Comparison of ENCODE assay signal across 1 cellular context in the genomic region with DNA sequence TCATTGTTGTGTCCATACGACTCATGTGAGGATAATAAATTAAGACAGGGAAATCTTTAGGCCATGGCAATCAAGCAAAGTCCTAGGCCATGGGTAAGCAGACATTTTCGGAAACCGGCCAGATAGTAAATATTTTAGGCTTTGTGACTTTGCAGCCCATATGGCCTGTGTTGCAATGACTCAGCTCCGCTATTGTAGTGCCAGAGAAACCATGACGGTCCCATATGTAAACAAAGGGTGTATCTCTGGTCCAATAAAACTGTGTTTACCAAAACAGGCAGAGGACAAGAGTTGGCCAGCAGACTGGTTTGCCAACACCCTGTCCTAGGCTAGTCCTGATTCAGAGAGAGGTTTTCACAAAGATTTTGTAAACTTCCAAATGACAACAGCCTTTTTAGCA.
TF ChIP-seq lines count a peak whose summit lies in the region.

No MANE protein-coding gene starts in this region.

TF ChIP-seq in HepG2, 621 proteins besides CTCF, POLR2A, EP300 and RAD21 (continued from another document):
- TF ChIP-seq, protein P1, sequence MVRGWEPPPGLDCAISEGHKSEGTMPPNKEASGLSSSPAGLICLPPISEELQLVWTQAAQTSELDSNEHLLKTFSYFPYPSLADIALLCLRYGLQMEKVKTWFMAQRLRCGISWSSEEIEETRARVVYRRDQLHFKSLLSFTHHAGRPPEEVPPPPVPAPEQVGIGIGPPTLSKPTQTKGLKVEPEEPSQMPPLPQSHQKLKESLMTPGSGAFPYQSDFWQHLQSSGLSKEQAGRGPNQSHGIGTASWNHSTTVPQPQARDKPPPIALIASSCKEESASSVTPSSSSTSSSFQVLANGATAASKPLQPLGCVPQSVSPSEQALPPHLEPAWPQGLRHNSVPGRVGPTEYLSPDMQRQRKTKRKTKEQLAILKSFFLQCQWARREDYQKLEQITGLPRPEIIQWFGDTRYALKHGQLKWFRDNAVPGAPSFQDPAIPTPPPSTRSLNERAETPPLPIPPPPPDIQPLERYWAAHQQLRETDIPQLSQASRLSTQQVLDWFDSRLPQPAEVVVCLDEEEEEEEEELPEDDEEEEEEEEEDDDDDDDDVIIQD (CRISPR knock-in tag; IDR thresholded peaks at IDR 0.05; ENCODE audit: low read depth), result peak; percentile 92
- peak; percentile 88; the same call in 1 of the 2 replicates for TF ChIP-seq FOXK1 (CRISPR knock-in tag; IDR thresholded peaks at IDR 0.05; ENCODE audit: borderline replicate concordance, low read depth)
- peak; percentile 36; the same call in 1 of the 2 replicates for TF ChIP-seq ZNF12 (CRISPR knock-in tag; IDR thresholded peaks at IDR 0.05)
- TF ChIP-seq CREB1 (IDR thresholded peaks at IDR 0.05), result peak; percentile 52; the same call in 1 of the 2 replicates
- peak; percentile 65 for TF ChIP-seq CREB1 (CRISPR knock-in tag; IDR thresholded peaks at IDR 0.05)
- no peak for TF ChIP-seq ZNF598 (CRISPR knock-in tag; IDR thresholded peaks at IDR 0.05; ENCODE audit: borderline replicate concordance)
- TF ChIP-seq SOX6 (IDR thresholded peaks at IDR 0.05), result no peak
- TF ChIP-seq SOX6 (CRISPR knock-in tag; IDR thresholded peaks at IDR 0.05), result peak; percentile 93
- TF ChIP-seq, protein P2, sequence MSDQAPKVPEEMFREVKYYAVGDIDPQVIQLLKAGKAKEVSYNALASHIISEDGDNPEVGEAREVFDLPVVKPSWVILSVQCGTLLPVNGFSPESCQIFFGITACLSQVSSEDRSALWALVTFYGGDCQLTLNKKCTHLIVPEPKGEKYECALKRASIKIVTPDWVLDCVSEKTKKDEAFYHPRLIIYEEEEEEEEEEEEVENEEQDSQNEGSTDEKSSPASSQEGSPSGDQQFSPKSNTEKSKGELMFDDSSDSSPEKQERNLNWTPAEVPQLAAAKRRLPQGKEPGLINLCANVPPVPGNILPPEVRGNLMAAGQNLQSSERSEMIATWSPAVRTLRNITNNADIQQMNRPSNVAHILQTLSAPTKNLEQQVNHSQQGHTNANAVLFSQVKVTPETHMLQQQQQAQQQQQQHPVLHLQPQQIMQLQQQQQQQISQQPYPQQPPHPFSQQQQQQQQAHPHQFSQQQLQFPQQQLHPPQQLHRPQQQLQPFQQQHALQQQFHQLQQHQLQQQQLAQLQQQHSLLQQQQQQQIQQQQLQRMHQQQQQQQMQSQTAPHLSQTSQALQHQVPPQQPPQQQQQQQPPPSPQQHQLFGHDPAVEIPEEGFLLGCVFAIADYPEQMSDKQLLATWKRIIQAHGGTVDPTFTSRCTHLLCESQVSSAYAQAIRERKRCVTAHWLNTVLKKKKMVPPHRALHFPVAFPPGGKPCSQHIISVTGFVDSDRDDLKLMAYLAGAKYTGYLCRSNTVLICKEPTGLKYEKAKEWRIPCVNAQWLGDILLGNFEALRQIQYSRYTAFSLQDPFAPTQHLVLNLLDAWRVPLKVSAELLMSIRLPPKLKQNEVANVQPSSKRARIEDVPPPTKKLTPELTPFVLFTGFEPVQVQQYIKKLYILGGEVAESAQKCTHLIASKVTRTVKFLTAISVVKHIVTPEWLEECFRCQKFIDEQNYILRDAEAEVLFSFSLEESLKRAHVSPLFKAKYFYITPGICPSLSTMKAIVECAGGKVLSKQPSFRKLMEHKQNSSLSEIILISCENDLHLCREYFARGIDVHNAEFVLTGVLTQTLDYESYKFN (CRISPR knock-in tag; conservative IDR thresholded peaks at IDR 0.05), result peak; percentile 53; the same call in 1 of the 2 replicates
- TF ChIP-seq, protein P3, sequence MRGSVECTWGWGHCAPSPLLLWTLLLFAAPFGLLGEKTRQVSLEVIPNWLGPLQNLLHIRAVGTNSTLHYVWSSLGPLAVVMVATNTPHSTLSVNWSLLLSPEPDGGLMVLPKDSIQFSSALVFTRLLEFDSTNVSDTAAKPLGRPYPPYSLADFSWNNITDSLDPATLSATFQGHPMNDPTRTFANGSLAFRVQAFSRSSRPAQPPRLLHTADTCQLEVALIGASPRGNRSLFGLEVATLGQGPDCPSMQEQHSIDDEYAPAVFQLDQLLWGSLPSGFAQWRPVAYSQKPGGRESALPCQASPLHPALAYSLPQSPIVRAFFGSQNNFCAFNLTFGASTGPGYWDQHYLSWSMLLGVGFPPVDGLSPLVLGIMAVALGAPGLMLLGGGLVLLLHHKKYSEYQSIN (CRISPR knock-in tag; IDR thresholded peaks at IDR 0.05; ENCODE audit: borderline replicate concordance), result no peak
- TF ChIP-seq, protein P4, sequence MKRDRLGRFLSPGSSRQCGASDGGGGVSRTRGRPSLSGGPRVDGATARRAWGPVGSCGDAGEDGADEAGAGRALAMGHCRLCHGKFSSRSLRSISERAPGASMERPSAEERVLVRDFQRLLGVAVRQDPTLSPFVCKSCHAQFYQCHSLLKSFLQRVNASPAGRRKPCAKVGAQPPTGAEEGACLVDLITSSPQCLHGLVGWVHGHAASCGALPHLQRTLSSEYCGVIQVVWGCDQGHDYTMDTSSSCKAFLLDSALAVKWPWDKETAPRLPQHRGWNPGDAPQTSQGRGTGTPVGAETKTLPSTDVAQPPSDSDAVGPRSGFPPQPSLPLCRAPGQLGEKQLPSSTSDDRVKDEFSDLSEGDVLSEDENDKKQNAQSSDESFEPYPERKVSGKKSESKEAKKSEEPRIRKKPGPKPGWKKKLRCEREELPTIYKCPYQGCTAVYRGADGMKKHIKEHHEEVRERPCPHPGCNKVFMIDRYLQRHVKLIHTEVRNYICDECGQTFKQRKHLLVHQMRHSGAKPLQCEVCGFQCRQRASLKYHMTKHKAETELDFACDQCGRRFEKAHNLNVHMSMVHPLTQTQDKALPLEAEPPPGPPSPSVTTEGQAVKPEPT (CRISPR knock-in tag; IDR thresholded peaks at IDR 0.05; ENCODE audit: low read depth), result no peak
- no peak for TF ChIP-seq NR2F6 (IDR thresholded peaks at IDR 0.05)
- TF ChIP-seq NR2F6 (CRISPR knock-in tag; IDR thresholded peaks at IDR 0.05), result 0 out of 2 replicates have a peak, but pooled peaks have one; percentile 43
- TF ChIP-seq, protein P5, sequence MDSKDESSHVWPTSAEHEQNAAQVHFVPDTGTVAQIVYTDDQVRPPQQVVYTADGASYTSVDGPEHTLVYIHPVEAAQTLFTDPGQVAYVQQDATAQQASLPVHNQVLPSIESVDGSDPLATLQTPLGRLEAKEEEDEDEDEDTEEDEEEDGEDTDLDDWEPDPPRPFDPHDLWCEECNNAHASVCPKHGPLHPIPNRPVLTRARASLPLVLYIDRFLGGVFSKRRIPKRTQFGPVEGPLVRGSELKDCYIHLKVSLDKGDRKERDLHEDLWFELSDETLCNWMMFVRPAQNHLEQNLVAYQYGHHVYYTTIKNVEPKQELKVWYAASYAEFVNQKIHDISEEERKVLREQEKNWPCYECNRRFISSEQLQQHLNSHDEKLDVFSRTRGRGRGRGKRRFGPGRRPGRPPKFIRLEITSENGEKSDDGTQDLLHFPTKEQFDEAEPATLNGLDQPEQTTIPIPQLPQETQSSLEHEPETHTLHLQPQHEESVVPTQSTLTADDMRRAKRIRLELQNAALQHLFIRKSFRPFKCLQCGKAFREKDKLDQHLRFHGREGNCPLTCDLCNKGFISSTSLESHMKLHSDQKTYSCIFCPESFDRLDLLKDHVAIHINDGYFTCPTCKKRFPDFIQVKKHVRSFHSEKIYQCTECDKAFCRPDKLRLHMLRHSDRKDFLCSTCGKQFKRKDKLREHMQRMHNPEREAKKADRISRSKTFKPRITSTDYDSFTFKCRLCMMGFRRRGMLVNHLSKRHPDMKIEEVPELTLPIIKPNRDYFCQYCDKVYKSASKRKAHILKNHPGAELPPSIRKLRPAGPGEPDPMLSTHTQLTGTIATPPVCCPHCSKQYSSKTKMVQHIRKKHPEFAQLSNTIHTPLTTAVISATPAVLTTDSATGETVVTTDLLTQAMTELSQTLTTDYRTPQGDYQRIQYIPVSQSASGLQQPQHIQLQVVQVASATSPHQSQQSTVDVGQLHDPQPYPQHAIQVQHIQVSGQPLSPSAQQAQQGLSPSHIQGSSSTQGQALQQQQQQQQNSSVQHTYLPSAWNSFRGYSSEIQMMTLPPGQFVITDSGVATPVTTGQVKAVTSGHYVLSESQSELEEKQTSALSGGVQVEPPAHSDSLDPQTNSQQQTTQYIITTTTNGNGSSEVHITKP (CRISPR knock-in tag; IDR thresholded peaks at IDR 0.05; ENCODE audit: low read depth), result no peak
- no peak for TF ChIP-seq TCF12 (IDR thresholded peaks at IDR 0.05)
- TF ChIP-seq TCF12 (CRISPR knock-in tag; IDR thresholded peaks at IDR 0.05), result no peak
- TF ChIP-seq ZNF350 (CRISPR knock-in tag; IDR thresholded peaks at IDR 0.05; ENCODE audit: borderline replicate concordance, low read depth), result no peak
- TF ChIP-seq FOXA1 (IDR thresholded peaks at IDR 0.05), result peak; percentile 84
- TF ChIP-seq FOXA1 (CRISPR knock-in tag; IDR thresholded peaks at IDR 0.05), result peak; percentile 97
- no peak for TF ChIP-seq CBX1 (IDR thresholded peaks at IDR 0.05; ENCODE audit: low read depth)
- TF ChIP-seq SIN3A (IDR thresholded peaks at IDR 0.05; ENCODE audit: borderline replicate concordance, low read depth, low read length), result peak; percentile 50; the same call in 1 of the 2 replicates
- TF ChIP-seq KMT2B (CRISPR knock-in tag; IDR thresholded peaks at IDR 0.05), result no peak; the same call in 1 of the 2 replicates
- no peak for TF ChIP-seq ZNF460 (CRISPR knock-in tag; IDR thresholded peaks at IDR 0.05; ENCODE audit: borderline replicate concordance)
- TF ChIP-seq GFI1 (CRISPR knock-in tag; IDR thresholded peaks at IDR 0.05; ENCODE audit: borderline replicate concordance), result 0 out of 2 replicates have a peak, but pooled peaks have one; percentile 52
- TF ChIP-seq CEBPB (IDR thresholded peaks at IDR 0.05; ENCODE audit: borderline replicate concordance, low read depth, low read length), result peak; percentile 88
- no peak for TF ChIP-seq ZNF564 (CRISPR knock-in tag; IDR thresholded peaks at IDR 0.05)
- TF ChIP-seq, protein P6, sequence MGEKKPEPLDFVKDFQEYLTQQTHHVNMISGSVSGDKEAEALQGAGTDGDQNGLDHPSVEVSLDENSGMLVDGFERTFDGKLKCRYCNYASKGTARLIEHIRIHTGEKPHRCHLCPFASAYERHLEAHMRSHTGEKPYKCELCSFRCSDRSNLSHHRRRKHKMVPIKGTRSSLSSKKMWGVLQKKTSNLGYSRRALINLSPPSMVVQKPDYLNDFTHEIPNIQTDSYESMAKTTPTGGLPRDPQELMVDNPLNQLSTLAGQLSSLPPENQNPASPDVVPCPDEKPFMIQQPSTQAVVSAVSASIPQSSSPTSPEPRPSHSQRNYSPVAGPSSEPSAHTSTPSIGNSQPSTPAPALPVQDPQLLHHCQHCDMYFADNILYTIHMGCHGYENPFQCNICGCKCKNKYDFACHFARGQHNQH (CRISPR knock-in tag; IDR thresholded peaks at IDR 0.05), result peak; percentile 100
- peak; percentile 78; the same call in 1 of the 2 replicates for TF ChIP-seq ZMYM4 (CRISPR knock-in tag; IDR thresholded peaks at IDR 0.05)
- TF ChIP-seq ZNF205 (CRISPR knock-in tag; IDR thresholded peaks at IDR 0.05), result no peak
- no peak for TF ChIP-seq MATR3 (CRISPR knock-in tag; IDR thresholded peaks at IDR 0.05)
- no peak for TF ChIP-seq NCOA1 (CRISPR knock-in tag; IDR thresholded peaks at IDR 0.05)
- TF ChIP-seq ZFX (CRISPR knock-in tag; IDR thresholded peaks at IDR 0.05; ENCODE audit: low read depth), result no peak
- peak; percentile 73 for TF ChIP-seq ZNF24 (IDR thresholded peaks at IDR 0.05)
- no peak for TF ChIP-seq ZSCAN12 (CRISPR knock-in tag; IDR thresholded peaks at IDR 0.05)
- peak; percentile 97 for TF ChIP-seq FOXA3 (CRISPR knock-in tag; IDR thresholded peaks at IDR 0.05)
- no peak for TF ChIP-seq ELF4 (CRISPR knock-in tag; IDR thresholded peaks at IDR 0.05; ENCODE audit: borderline replicate concordance)
- TF ChIP-seq CEBPG (CRISPR knock-in tag; IDR thresholded peaks at IDR 0.05), result peak; percentile 87
- TF ChIP-seq EHMT2 (IDR thresholded peaks at IDR 0.05; ENCODE audit: borderline replicate concordance, low read depth, low read length), result peak; percentile 37; the same call in 1 of the 2 replicates
- TF ChIP-seq, protein P7, sequence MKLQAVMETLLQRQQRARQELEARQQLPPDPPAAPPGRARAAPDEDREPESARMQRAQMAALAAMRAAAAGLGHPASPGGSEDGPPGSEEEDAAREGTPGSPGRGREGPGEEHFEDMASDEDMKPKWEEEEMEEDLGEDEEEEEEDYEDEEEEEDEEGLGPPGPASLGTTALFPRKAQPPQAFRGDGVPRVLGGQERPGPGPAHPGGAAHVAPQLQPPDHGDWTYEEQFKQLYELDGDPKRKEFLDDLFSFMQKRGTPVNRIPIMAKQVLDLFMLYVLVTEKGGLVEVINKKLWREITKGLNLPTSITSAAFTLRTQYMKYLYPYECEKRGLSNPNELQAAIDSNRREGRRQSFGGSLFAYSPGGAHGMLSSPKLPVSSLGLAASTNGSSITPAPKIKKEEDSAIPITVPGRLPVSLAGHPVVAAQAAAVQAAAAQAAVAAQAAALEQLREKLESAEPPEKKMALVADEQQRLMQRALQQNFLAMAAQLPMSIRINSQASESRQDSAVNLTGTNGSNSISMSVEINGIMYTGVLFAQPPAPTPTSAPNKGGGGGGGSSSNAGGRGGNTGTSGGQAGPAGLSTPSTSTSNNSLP (IDR thresholded peaks at IDR 0.05; ENCODE audit: low read depth, low read length), result peak; percentile 37; the same call in 1 of the 2 replicates
- TF ChIP-seq ZFP36 (IDR thresholded peaks at IDR 0.05; ENCODE audit: borderline replicate concordance, low read depth, low read length, partially characterized antibody), result no peak
- TF ChIP-seq ZIK1 (CRISPR knock-in tag; IDR thresholded peaks at IDR 0.05; ENCODE audit: borderline replicate concordance, low read depth), result no peak
- peak; percentile 84 for TF ChIP-seq SAP130 (CRISPR knock-in tag; IDR thresholded peaks at IDR 0.05; ENCODE audit: low read depth)
- TF ChIP-seq RBFOX2 (IDR thresholded peaks at IDR 0.05; ENCODE audit: low read depth, low read length), result peak; percentile 43; the same call in 1 of the 2 replicates
- TF ChIP-seq, protein P8, sequence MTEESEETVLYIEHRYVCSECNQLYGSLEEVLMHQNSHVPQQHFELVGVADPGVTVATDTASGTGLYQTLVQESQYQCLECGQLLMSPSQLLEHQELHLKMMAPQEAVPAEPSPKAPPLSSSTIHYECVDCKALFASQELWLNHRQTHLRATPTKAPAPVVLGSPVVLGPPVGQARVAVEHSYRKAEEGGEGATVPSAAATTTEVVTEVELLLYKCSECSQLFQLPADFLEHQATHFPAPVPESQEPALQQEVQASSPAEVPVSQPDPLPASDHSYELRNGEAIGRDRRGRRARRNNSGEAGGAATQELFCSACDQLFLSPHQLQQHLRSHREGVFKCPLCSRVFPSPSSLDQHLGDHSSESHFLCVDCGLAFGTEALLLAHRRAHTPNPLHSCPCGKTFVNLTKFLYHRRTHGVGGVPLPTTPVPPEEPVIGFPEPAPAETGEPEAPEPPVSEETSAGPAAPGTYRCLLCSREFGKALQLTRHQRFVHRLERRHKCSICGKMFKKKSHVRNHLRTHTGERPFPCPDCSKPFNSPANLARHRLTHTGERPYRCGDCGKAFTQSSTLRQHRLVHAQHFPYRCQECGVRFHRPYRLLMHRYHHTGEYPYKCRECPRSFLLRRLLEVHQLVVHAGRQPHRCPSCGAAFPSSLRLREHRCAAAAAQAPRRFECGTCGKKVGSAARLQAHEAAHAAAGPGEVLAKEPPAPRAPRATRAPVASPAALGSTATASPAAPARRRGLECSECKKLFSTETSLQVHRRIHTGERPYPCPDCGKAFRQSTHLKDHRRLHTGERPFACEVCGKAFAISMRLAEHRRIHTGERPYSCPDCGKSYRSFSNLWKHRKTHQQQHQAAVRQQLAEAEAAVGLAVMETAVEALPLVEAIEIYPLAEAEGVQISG (CRISPR knock-in tag; IDR thresholded peaks at IDR 0.05), result 0 out of 2 replicates have a peak, but pooled peaks have one; percentile 20
- TF ChIP-seq KLF6 (CRISPR knock-in tag; IDR thresholded peaks at IDR 0.05), result no peak
